In the genomic region with DNA sequence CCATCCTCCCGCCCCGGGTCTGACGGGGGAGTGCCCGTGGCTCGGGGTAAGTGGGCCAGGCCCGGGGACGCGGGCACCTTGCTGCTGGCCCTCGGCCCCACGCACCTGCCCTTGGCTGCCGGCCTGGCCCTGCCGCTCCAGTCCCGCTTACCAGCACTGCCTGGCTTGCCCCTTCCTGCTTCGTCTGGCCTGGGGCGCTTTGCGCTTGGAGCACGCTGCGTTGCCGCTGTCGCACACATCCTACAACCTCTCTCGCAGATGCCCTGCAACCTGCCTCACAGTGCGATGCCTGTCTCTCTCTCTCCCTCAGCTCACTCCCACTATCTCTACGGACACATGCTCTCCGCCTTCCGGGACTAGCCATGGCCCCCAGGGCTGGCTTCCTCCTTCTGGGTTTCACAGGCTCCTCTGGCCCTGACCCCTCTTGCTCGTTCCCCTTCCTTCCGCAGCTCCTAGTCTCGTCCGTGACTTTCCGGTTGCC, we compare ENCODE assay signal across 9 cellular contexts. TPM values are rescaled to one million over a fixed set of nuclear protein-coding genes. Genes with fewer than 3 reads are reported as not detected.
A peak's percentile ranks its signal among the peaks of the same experiment; 100 is the strongest.
DNase-seq lines count a peak whose midpoint lies in the region; ATAC-seq and TF ChIP-seq lines count a peak whose summit lies in the region.
"Had no signal": no experiment of that assay in that cellular context is flagged by ENCODE, and none has a peak within 500 bp of the region (broad histone marks: within the 10 kb centered on the region; RNA-seq: fewer than 3 reads in every experiment).

No MANE protein-coding gene starts in this region.

- H3K27ac Mint-ChIP-seq in activated naive CD8-positive, alpha-beta T cell = no peak overlapping the region

- intact Hi-C loops in sigmoid colon (cut with DNase I) (no loop called here), posterior vena cava (cut with DNase I) (no loop called here), PC-9 (cut with micrococcal nuclease; ENCODE audit: unreplicated experiment) (no loop called here)

- no peaks in the 10 kb centered on the region for H3K9me3 Mint-ChIP-seq in activated naive CD8-positive, alpha-beta T cell (ENCODE audit: low read depth)

- CTCF ChIA-PET in GM10248 (lab: Yijun Ruan, JAX) (no interaction called here), PC-9 (lab: Charles Lee) (no interaction called here)

- H3K9me3 ChIP-seq in iPS-18a (ENCODE audit: control insufficient read depth, low read depth, low read length) (no peaks in the 10 kb centered on the region), sigmoid colon (no peaks in the 10 kb centered on the region), PC-9 (ENCODE audit: insufficient read depth, low read depth) (no peaks in the 10 kb centered on the region)

- peak overlapping the region; percentile 76 for H3K4me3 Mint-ChIP-seq in activated naive CD8-positive, alpha-beta T cell

- H4K20me1 ChIP-seq in PC-9 (ENCODE audit: insufficient read depth) = no peaks in the 10 kb centered on the region

- no peaks in the 10 kb centered on the region for H3K9me2 ChIP-seq in PC-9 (ENCODE audit: insufficient read depth)

- peaks cover 50% of the 10 kb centered on the region for H3K27me3 ChIP-seq in iPS-18a (ENCODE audit: control insufficient read depth, insufficient read depth, low read length)
- H3K27me3 ChIP-seq in sigmoid colon = peaks cover 3 to 16% (median 5%) of the 10 kb centered on the region in 3 donors
- H3K27me3 ChIP-seq in PC-9 (ENCODE audit: insufficient read depth, low read depth) = peaks cover 14% of the 10 kb centered on the region; the same call in 1 of the 2 replicates

- peaks cover 6% of the 10 kb centered on the region for H3K4me1 Mint-ChIP-seq in activated naive CD8-positive, alpha-beta T cell (ENCODE audit: low read depth)

- DNase-seq in KG1 (lab: John Stamatoyannopoulos, UW) = peak; percentile 25
- DNase-seq in sigmoid colon = peak; percentile 65
- DNase-seq in GM10248 (ENCODE audit: extremely low spot score) = no peak
- no peak for DNase-seq in posterior vena cava (ENCODE audit: low spot score)
- DNase-seq in PC-9 = no peak

- TF ChIP-seq CTCF in sigmoid colon (IDR thresholded peaks at IDR 0.05) (no peak), GM10248 (IDR thresholded peaks at IDR 0.05; ENCODE audit: control extremely low read depth, extremely low read depth, low read depth, missing control alignments) (no peak), PC-9 (conservative IDR thresholded peaks at IDR 0.05) (no peak)

- peaks cover 32% of the 10 kb centered on the region for H3K27me3 Mint-ChIP-seq in activated naive CD8-positive, alpha-beta T cell

- BruUV-seq in PC-9 (replicated peaks; lab: Mats Ljungman, UMichigan) = no TSS peak

- H2AFZ ChIP-seq in PC-9 = no peak overlapping the region

- H3K4me3 ChIP-seq in iPS-18a (ENCODE audit: low read length) (peak overlapping the region; percentile 47), sigmoid colon (peak overlapping the region in 3 of 4 donors; percentile 14 to 42 (median 40)), PC-9 (no peak overlapping the region)
- H3K4me3 ChIP-seq: SK-N-MC had no signal

- no peak overlapping the region for H3K4me2 ChIP-seq in PC-9

- POLR2A ChIA-PET in GM10248 (lab: Yijun Ruan, JAX) = no interaction called here
- POLR2A ChIA-PET in PC-9 (lab: Charles Lee; ENCODE audit: unreplicated experiment) = no interaction called here

- no peaks in the 10 kb centered on the region for H3K79me2 ChIP-seq in PC-9 (ENCODE audit: low read depth)

- H3K4me1 ChIP-seq in iPS-18a (ENCODE audit: control insufficient read depth, low read depth, low read length) (no peaks in the 10 kb centered on the region), sigmoid colon (peaks cover 0 to 10% (median 8%) of the 10 kb centered on the region in 4 donors), PC-9 (replicated peaks; ENCODE audit: insufficient read depth) (no peaks in the 10 kb centered on the region)

- ATAC-seq in GM21526 (IDR thresholded peaks at IDR 0.05; ENCODE audit: low FRiP score, unreplicated experiment) = no peak

- H3K36me3 ChIP-seq in iPS-18a (ENCODE audit: control insufficient read depth, low read depth, low read length) = no peaks in the 10 kb centered on the region
- no peaks in the 10 kb centered on the region for H3K36me3 ChIP-seq in sigmoid colon
- H3K36me3 ChIP-seq in PC-9 (ENCODE audit: low read depth) = no peaks in the 10 kb centered on the region

- no peak for TF ChIP-seq POLR2A in sigmoid colon (IDR thresholded peaks at IDR 0.05)

- no peak overlapping the region for H3K27ac ChIP-seq in iPS-18a (ENCODE audit: low read length)
- H3K27ac ChIP-seq in sigmoid colon = no peak overlapping the region
- no peak overlapping the region for H3K27ac ChIP-seq in PC-9
- H3K27ac ChIP-seq: SK-N-MC had no signal

- H3K36me3 Mint-ChIP-seq in activated naive CD8-positive, alpha-beta T cell = peaks cover 2% of the 10 kb centered on the region

- no peak for TF ChIP-seq EP300 in sigmoid colon (IDR thresholded peaks at IDR 0.05)

- 30 to 37% methylated on average over 30 of the region's 30 CpGs for WGBS in sigmoid colon, 2 donors

- H3F3A ChIP-seq in PC-9 (ENCODE audit: insufficient read depth, low read depth) = no peaks in the 10 kb centered on the region

- H3K9ac ChIP-seq in iPS-18a (ENCODE audit: low read length) = no peak overlapping the region

RNA-seq across cellular contexts. Expression of a gene that starts 9.7 kb away (rescaled TPM):
- not detected for total RNA-seq in sigmoid colon
- not detected for polyA plus RNA-seq in sigmoid colon
- not detected for total RNA-seq in posterior vena cava
- total RNA-seq in PC-9 (2021) = not detected in 2 replicates

RNA-seq across cellular contexts. Expression of a gene that starts 49.8 kb away (rescaled TPM):
- total RNA-seq in sigmoid colon = 10 to 100 TPM in 1 of 4 donors, 1 to 10 TPM in 3; 1.1 to 15.0 (median 2.8) TPM
- polyA plus RNA-seq in sigmoid colon = under 1 TPM in 1 of 3 donors, not detected in 2; 0.52 TPM
- 1 to 10 TPM; 2.0 to 3.1 TPM for total RNA-seq in posterior vena cava
- total RNA-seq in PC-9 (2021) = 1.2 and 5.0 TPM in 2 replicates

RNA-seq across cellular contexts. Expression of a gene that starts 51.5 kb away (rescaled TPM):
- total RNA-seq in sigmoid colon (1 to 10 TPM in 1 of 4 donors, under 1 TPM in 1, not detected in 2; 0.33 to 1.1 TPM), posterior vena cava (1 to 10 TPM in 1 of 2 donors, under 1 TPM in 1; 0.32 to 1.3 TPM), PC-9 (2021) (5.9 and 8.3 TPM in 2 replicates)
- polyA plus RNA-seq in sigmoid colon = 1 to 10 TPM in 1 of 3 donors, under 1 TPM in 1, not detected in 1; 0.92 to 1.3 TPM

Comparison
In these comparisons a context has a peak if more than half of its experiments do, and no peak if none do; other contexts are left out.
1. DNase-seq: peak in KG1 (single experiment) and sigmoid colon (single experiment); none in GM10248 (single experiment), posterior vena cava (single experiment) and PC-9 (0 of 2).